Comparison of ENCODE assay signal across 21 cellular contexts in the genomic region with DNA sequence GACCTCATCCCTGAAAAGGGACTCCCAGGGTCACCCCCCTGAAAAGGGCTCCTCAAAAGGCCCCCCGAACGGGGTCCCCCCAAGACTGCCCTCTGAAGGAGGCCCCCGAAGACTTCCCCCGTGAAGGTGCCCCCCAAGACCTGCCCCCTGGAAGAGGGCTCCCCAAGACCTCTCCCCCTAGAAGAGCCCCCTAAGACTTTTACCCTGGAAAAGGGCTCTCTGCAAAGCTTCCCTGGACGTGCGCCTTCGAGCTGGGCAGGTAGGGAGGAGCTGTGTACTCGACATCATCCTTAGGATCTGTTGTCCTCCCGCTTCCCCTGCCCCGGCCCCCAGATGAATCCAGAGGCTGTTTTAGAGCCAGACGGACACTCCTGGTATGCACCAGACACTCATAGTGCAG.
"Had no signal": no experiment of that assay in that cellular context is flagged by ENCODE, and none has a peak within 500 bp of the region (broad histone marks: within the 10 kb centered on the region; RNA-seq: fewer than 3 reads in every experiment).

No MANE protein-coding gene starts in this region.

- DNase-seq: activated CD4-positive, alpha-beta memory T cell treated with anti-CD3 and anti-CD28 coated beads, Interleukin-2, amount 10 ng/mL, durations not matched to agents 7 days and 5 days; activated CD4-positive, alpha-beta T cell treated with anti-CD3 and anti-CD28 coated beads for 48 hours; activated CD4-positive, CD25-positive, alpha-beta regulatory T cell; activated naive CD4-positive, alpha-beta T cell treated with anti-CD3 and anti-CD28 coated beads for 36 hours; caudate nucleus; colonic mucosa; endodermal cell; foreskin keratinocyte; hippocampal formation; stimulated activated CD4-positive, alpha-beta T cell treated with anti-CD3 and anti-CD28 coated beads, Interleukin-15, amount 100 ng/mL, for 24 hours; stimulated activated CD4-positive, alpha-beta T cell treated with anti-CD3 and anti-CD28 coated beads, Interleukin-2, amount 100 ng/mL, for 48 hours; stomach; T-helper 1 cell; T-helper 9 cell; trophoblast cell had no signal

- H3K4me1 ChIP-seq: colonic mucosa, foreskin keratinocyte had no signal

- H3K36me3 ChIP-seq: colonic mucosa, pancreas had no signal

- H3K27ac ChIP-seq: body of pancreas, colonic mucosa, epithelial cell of prostate, foreskin keratinocyte, pancreas, skin epidermis, stomach had no signal

- H3K27me3 ChIP-seq: body of pancreas, colonic mucosa, foreskin keratinocyte, pancreas, stomach had no signal

- H3K9me3 ChIP-seq: body of pancreas, colonic mucosa, pancreas, stomach had no signal

- H3K9me3 Mint-ChIP-seq: activated CD4-positive, alpha-beta memory T cell treated with anti-CD3 and anti-CD28 coated beads, Interleukin-2, amount 10 ng/mL, durations not matched to agents 7 days and 5 days; activated naive CD4-positive, alpha-beta T cell treated with anti-CD3 and anti-CD28 coated beads for 36 hours; activated T-helper 17 cell treated with anti-CD3 and anti-CD28 coated beads, Interleukin-2, amount 50 U/mL, for 72 hours; endodermal cell; naive thymus-derived CD4-positive, alpha-beta T cell had no signal

- H3K4me3 Mint-ChIP-seq: activated CD4-positive, alpha-beta memory T cell treated with anti-CD3 and anti-CD28 coated beads, Interleukin-2, amount 10 ng/mL, durations not matched to agents 7 days and 5 days; activated naive CD4-positive, alpha-beta T cell treated with anti-CD3 and anti-CD28 coated beads for 36 hours; activated T-helper 17 cell treated with anti-CD3 and anti-CD28 coated beads, Interleukin-2, amount 50 U/mL, for 72 hours; endodermal cell; naive thymus-derived CD4-positive, alpha-beta T cell had no signal

- H3K27me3 Mint-ChIP-seq: activated CD4-positive, alpha-beta memory T cell treated with anti-CD3 and anti-CD28 coated beads, Interleukin-2, amount 10 ng/mL, durations not matched to agents 7 days and 5 days; activated T-helper 17 cell treated with anti-CD3 and anti-CD28 coated beads, Interleukin-2, amount 50 U/mL, for 72 hours; naive thymus-derived CD4-positive, alpha-beta T cell had no signal

- H3K27ac Mint-ChIP-seq: activated CD4-positive, alpha-beta memory T cell treated with anti-CD3 and anti-CD28 coated beads, Interleukin-2, amount 10 ng/mL, durations not matched to agents 7 days and 5 days; activated naive CD4-positive, alpha-beta T cell treated with anti-CD3 and anti-CD28 coated beads for 36 hours; activated T-helper 17 cell treated with anti-CD3 and anti-CD28 coated beads, Interleukin-2, amount 50 U/mL, for 72 hours; endodermal cell; naive thymus-derived CD4-positive, alpha-beta T cell had no signal

- ATAC-seq: activated T-helper 17 cell treated with anti-CD3 and anti-CD28 coated beads, Interleukin-2, amount 50 U/mL, for 72 hours; body of pancreas; foreskin keratinocyte; naive thymus-derived CD4-positive, alpha-beta T cell; pancreas had no signal

- H3K4me3 ChIP-seq: body of pancreas, colonic mucosa, pancreas, skin epidermis, stomach had no signal
